ENCODE assay signal across 8 cellular contexts in genomic region chr11:45180158-45180887, GRCh38. TPM values are rescaled to one million over a fixed set of nuclear protein-coding genes. Genes with fewer than 3 reads are reported as not detected.
DNase-seq lines count a peak whose midpoint lies in the region; ATAC-seq and TF ChIP-seq lines count a peak whose summit lies in the region.

No MANE protein-coding gene starts in this region.

- H3K9me3 ChIP-seq in HUES48 (ENCODE audit: control insufficient read depth, insufficient read depth, low read length) = no peaks in the 10 kb centered on the region

- H3K9me3 Mint-ChIP-seq in activated B cell treated with CpG ODN at 0.5 μM for 24 hours (no peaks in the 10 kb centered on the region), nephron progenitor cell (no peaks in the 10 kb centered on the region)

- H3K36me3 Mint-ChIP-seq in activated B cell treated with CpG ODN at 0.5 μM for 24 hours (ENCODE audit: low read depth) (peaks cover 4% of the 10 kb centered on the region), nephron progenitor cell (ENCODE audit: low read depth) (no peaks in the 10 kb centered on the region)

- H3K27ac ChIP-seq in HUES48 (ENCODE audit: low read depth, low read length) = no peak overlapping the region

- DNase-seq in DMS153 treated with DMSO at 0.1 percent for 48 hours (lab: John Stamatoyannopoulos, UW; ENCODE audit: unreplicated experiment) = peak; percentile 27
- peak; percentile 26 for DNase-seq in activated B cell treated with CpG ODN at 0.5 μM for 24 hours
- no peak for DNase-seq in fibroblast of villous mesenchyme (ENCODE audit: low read depth)
- peak; percentile 83 for DNase-seq in nephron progenitor cell

- ATAC-seq in activated B cell treated with CpG ODN at 0.5 μM for 24 hours (ENCODE audit: low read depth) (peak; percentile 50), HG02623 (IDR thresholded peaks at IDR 0.05; ENCODE audit: unreplicated experiment) (no peak), HG02759 (IDR thresholded peaks at IDR 0.05; ENCODE audit: unreplicated experiment) (no peak), HG03039 (IDR thresholded peaks at IDR 0.05; ENCODE audit: unreplicated experiment) (no peak)

- H3K27me3 Mint-ChIP-seq in activated B cell treated with CpG ODN at 0.5 μM for 24 hours = peaks cover 8% of the 10 kb centered on the region
- H3K27me3 Mint-ChIP-seq in nephron progenitor cell (ENCODE audit: low read depth, poor library complexity) = peaks cover 16% of the 10 kb centered on the region

- peaks cover 10% of the 10 kb centered on the region for H3K4me1 ChIP-seq in HUES48 (ENCODE audit: control insufficient read depth, insufficient read depth, low read length)

- TF ChIP-seq CTCF in activated B cell treated with CpG ODN at 0.5 μM for 24 hours (IDR thresholded peaks at IDR 0.05) (no peak), fibroblast of villous mesenchyme (IDR thresholded peaks at IDR 0.05; ENCODE audit: insufficient read depth, low read depth, low read length) (peak; percentile 30), nephron progenitor cell (IDR thresholded peaks at IDR 0.05) (no peak)

- CTCF ChIA-PET in activated B cell treated with CpG ODN at 0.5 μM for 24 hours (lab: Charles Lee) = no interaction called here

- peak overlapping the region; percentile 33; the same call in 1 of the 2 replicates for H3K9ac ChIP-seq in HUES48 (ENCODE audit: low read depth, low read length)

- H3K27me3 ChIP-seq in HUES48 (ENCODE audit: control insufficient read depth, insufficient read depth, low read length) = no peaks in the 10 kb centered on the region; the same call in 1 of the 2 replicates

- H3K27ac Mint-ChIP-seq in activated B cell treated with CpG ODN at 0.5 μM for 24 hours = no peak overlapping the region
- H3K27ac Mint-ChIP-seq in nephron progenitor cell = no peak overlapping the region

- H3K4me3 Mint-ChIP-seq in activated B cell treated with CpG ODN at 0.5 μM for 24 hours (peak overlapping the region; percentile 84), nephron progenitor cell (peak overlapping the region; percentile 83)

- H3K4me1 Mint-ChIP-seq in activated B cell treated with CpG ODN at 0.5 μM for 24 hours = peaks cover 24% of the 10 kb centered on the region
- peaks cover 25% of the 10 kb centered on the region for H3K4me1 Mint-ChIP-seq in nephron progenitor cell

- POLR2A ChIA-PET in activated B cell treated with CpG ODN at 0.5 μM for 24 hours (lab: Charles Lee) = no interaction called here

- intact Hi-C loops in activated B cell treated with CpG ODN at 0.5 μM for 24 hours (cut with micrococcal nuclease) = loop anchor here (2.0 kb wide), 2 partner anchors 16 to 34 kb away; partner anchors contain the start of gene PRDM11

- H3K4me3 ChIP-seq in HUES48 (ENCODE audit: low read depth, low read length) (peak overlapping the region; percentile 65), fibroblast of villous mesenchyme (ENCODE audit: low read depth, low read length) (peak overlapping the region; percentile 51)

- H3K36me3 ChIP-seq in HUES48 (ENCODE audit: control insufficient read depth, insufficient read depth, low read length) = peaks cover 9% of the 10 kb centered on the region; the same call in 1 of the 2 replicates

RNA-seq across cellular contexts. Expression of gene PRDM11, which starts 33.9 kb away (rescaled TPM):
- total RNA-seq in activated B cell treated with CpG ODN at 0.5 μM for 24 hours = 22.0 and 23.6 TPM in 2 replicates
- total RNA-seq in fibroblast of villous mesenchyme = 4.2 and 6.5 TPM in 2 replicates
